23 cellular contexts compared by ENCODE assay signal in the genomic region with DNA sequence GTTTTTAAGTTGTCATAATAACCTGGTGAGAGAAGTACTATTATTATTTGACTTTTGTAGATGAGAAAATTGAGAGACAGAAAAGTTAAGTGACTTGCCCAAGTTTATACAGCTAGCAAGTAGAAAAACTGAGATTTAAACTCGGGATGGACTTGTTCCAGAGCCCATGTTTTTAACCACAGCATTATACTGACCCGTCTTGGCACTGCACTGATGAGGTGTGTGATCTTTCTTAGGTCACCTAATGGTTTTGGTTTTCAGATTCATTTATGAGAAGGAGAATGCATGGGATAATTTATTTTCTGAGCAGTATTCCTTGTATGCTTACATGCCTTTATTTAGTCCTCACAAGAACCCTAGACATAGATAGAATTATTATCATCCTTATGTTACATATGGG.
A peak's percentile ranks its signal among the peaks of the same experiment; 100 is the strongest.
DNase-seq lines count a peak whose midpoint lies in the region; ATAC-seq and TF ChIP-seq lines count a peak whose summit lies in the region.
"Had no signal": no experiment of that assay in that cellular context is flagged by ENCODE, and none has a peak within 500 bp of the region (broad histone marks: within the 10 kb centered on the region; RNA-seq: fewer than 3 reads in every experiment).

No MANE protein-coding gene starts in this region.

- H3K4me2 ChIP-seq in IMR-90 (ENCODE audit: low read depth, low read length) (no peak overlapping the region), smooth muscle cell (peak overlapping the region; percentile 74)
- H3K4me2 ChIP-seq: KMS-11 had no signal

- TF ChIP-seq RAD21 in IMR-90 (IDR thresholded peaks at IDR 0.05; ENCODE audit: low read length), result no peak

- CTCF ChIA-PET in IMR-90 (lab: Yijun Ruan, JAX), result interaction anchor here (0.5 to 0.6 kb wide), 2 partner anchors 34 to 39 kb away, joined by 5 to 6 read pairs; no protein-coding TSS in a partner anchor

- H3K79me1 ChIP-seq in IMR-90 (ENCODE audit: low read depth in 1 of 2, low read length in 2 of 2), result no peaks in the 10 kb centered on the region

- ATAC-seq in IMR-90 (ENCODE audit: low read depth) (no peak), foreskin keratinocyte (no peak)

- dilution Hi-C loops in IMR-90 (cut with HindIII; ENCODE audit: low sequenced_read_pairs, unreplicated experiment), result no loop called here

- peak overlapping the region in 1 of 2 experiments; percentile 13; a peak in 1 of 4 replicates for H4K8ac ChIP-seq in IMR-90 (ENCODE audit: low read depth in 2 of 2, low read length in 2 of 2)

- POLR2A ChIA-PET in IMR-90 (lab: Charles Lee; ENCODE audit: unreplicated experiment), result no interaction called here

- no peak overlapping the region for H2AK9ac ChIP-seq in IMR-90 (replicated peaks; ENCODE audit: low read depth, low read length, poor library complexity)

- H3K27me3 Mint-ChIP-seq in activated T-helper 2 cell treated with anti-CD3 and anti-CD28 coated beads, Interferon-gamma antibody, Interleukin-2, Interleukin-4, amounts not matched to agents 10 μg/mL and 5 μg/mL and 100 μg/mL, durations not matched to agents 14 hours and 24 hours and 36 hours (ENCODE audit: low read depth), result peaks cover 18% of the 10 kb centered on the region
- H3K27me3 Mint-ChIP-seq: CD4-positive, alpha-beta T cell had no signal

- H2BK120ac ChIP-seq in IMR-90 (ENCODE audit: low read depth, low read length), result peak overlapping the region; percentile 33

- H2BK15ac ChIP-seq in IMR-90 (ENCODE audit: low read depth, low read length), result peak overlapping the region; percentile 17; the same call in 1 of the 3 replicates

- H3K27ac ChIP-seq in IMR-90 (ENCODE audit: insufficient read depth, low read length) (no peak overlapping the region), foreskin keratinocyte (peak overlapping the region; percentile 38), smooth muscle cell (ENCODE audit: low read depth) (peak overlapping the region; percentile 96), uterus (no peak overlapping the region)
- H3K27ac ChIP-seq: coronary artery, KMS-11, RWPE1 had no signal

- TF ChIP-seq CTCF in IMR-90 (conservative IDR thresholded peaks at IDR 0.05; ENCODE audit: low read depth, low read length) (no peak), foreskin keratinocyte (conservative IDR thresholded peaks at IDR 0.05) (no peak), smooth muscle cell (IDR thresholded peaks at IDR 0.05; ENCODE audit: borderline replicate concordance, insufficient read depth, poor library complexity, severe bottlenecking) (no peak), uterus (IDR thresholded peaks at IDR 0.05) (no peak)

- peak overlapping the region; percentile 80 for H4K5ac ChIP-seq in IMR-90 (ENCODE audit: low read depth, low read length)

- H3K14ac ChIP-seq in IMR-90 (replicated peaks; ENCODE audit: low read depth, low read length), result no peak overlapping the region; the same call in 1 of the 2 replicates

- H3K18ac ChIP-seq in IMR-90 (ENCODE audit: low read depth, low read length), result peak overlapping the region; percentile 46

- H3K4me1 ChIP-seq in IMR-90 (ENCODE audit: control insufficient read depth, insufficient read depth, low read length) (peaks cover 6% of the 10 kb centered on the region; the same call in 1 of the 2 replicates), foreskin keratinocyte (peaks cover 58% of the 10 kb centered on the region), smooth muscle cell (ENCODE audit: low read depth) (peaks cover 48% of the 10 kb centered on the region), uterus (no peaks in the 10 kb centered on the region)

- H3K9me3 Mint-ChIP-seq in activated T-helper 2 cell treated with anti-CD3 and anti-CD28 coated beads, Interferon-gamma antibody, Interleukin-2, Interleukin-4, amounts not matched to agents 10 μg/mL and 5 μg/mL and 100 μg/mL, durations not matched to agents 14 hours and 24 hours and 36 hours, result no peaks in the 10 kb centered on the region
- H3K9me3 Mint-ChIP-seq: CD4-positive, alpha-beta T cell; T-helper 2 cell treated with Interferon-gamma antibody and Interleukin-4, amounts not matched to agents 5 μg/mL and 100 μg/mL, for 36 hours had no signal

- H3K27ac Mint-ChIP-seq in activated T-helper 2 cell treated with anti-CD3 and anti-CD28 coated beads, Interferon-gamma antibody, Interleukin-2, Interleukin-4, amounts not matched to agents 10 μg/mL and 5 μg/mL and 100 μg/mL, durations not matched to agents 14 hours and 24 hours and 36 hours, result peak overlapping the region; percentile 3
- H3K27ac Mint-ChIP-seq: CD4-positive, alpha-beta T cell; T-helper 2 cell treated with Interferon-gamma antibody and Interleukin-4, amounts not matched to agents 5 μg/mL and 100 μg/mL, for 36 hours had no signal

- in situ Hi-C loops in IMR-90 (cut with MboI; ENCODE audit: low sequenced_read_pairs), result no loop called here

- H3K4me1 Mint-ChIP-seq in activated T-helper 2 cell treated with anti-CD3 and anti-CD28 coated beads, Interferon-gamma antibody, Interleukin-2, Interleukin-4, amounts not matched to agents 10 μg/mL and 5 μg/mL and 100 μg/mL, durations not matched to agents 14 hours and 24 hours and 36 hours (ENCODE audit: low read depth), result peaks cover 48% of the 10 kb centered on the region

- H3K79me2 ChIP-seq in smooth muscle cell (ENCODE audit: low read depth), result no peaks in the 10 kb centered on the region

- peak overlapping the region; percentile 55 for H2BK5ac ChIP-seq in IMR-90 (ENCODE audit: low read depth, low read length, poor library complexity, severe bottlenecking)

- no peaks in the 10 kb centered on the region for H3K9me1 ChIP-seq in IMR-90 (ENCODE audit: insufficient read depth, low read length)

- BruUV-seq in IMR-90 (replicated peaks; lab: Mats Ljungman, UMichigan), result no TSS peak

- no peaks in the 10 kb centered on the region for H3K36me3 ChIP-seq in IMR-90 (ENCODE audit: control insufficient read depth, insufficient read depth, low read length)
- H3K36me3 ChIP-seq in smooth muscle cell (ENCODE audit: low read depth), result no peaks in the 10 kb centered on the region
- no peaks in the 10 kb centered on the region for H3K36me3 ChIP-seq in uterus
- H3K36me3 ChIP-seq: heart right ventricle, upper lobe of left lung had no signal

- no peak overlapping the region for H3K9ac ChIP-seq in IMR-90 (ENCODE audit: low read depth, low read length)
- peak overlapping the region; percentile 67 for H3K9ac ChIP-seq in smooth muscle cell (ENCODE audit: low read depth)
- H3K9ac ChIP-seq: KMS-11 had no signal

- peak overlapping the region; percentile 31; the same call in 1 of the 2 replicates for H4K91ac ChIP-seq in IMR-90 (ENCODE audit: insufficient read depth, low read depth, low read length)

- no peak overlapping the region for H3K56ac ChIP-seq in IMR-90 (ENCODE audit: extremely low read depth, insufficient read depth, low read length)

- TF ChIP-seq POLR2A in IMR-90 (IDR thresholded peaks at IDR 0.05; ENCODE audit: low read depth, low read length), result no peak
- no peak for TF ChIP-seq POLR2A in uterus (IDR thresholded peaks at IDR 0.05)

- peaks cover 45% of the 10 kb centered on the region for H3F3A ChIP-seq in smooth muscle cell (ENCODE audit: low read depth)

- no peak overlapping the region for H3K23ac ChIP-seq in IMR-90 (ENCODE audit: low read depth, low read length)

- H3K9me3 ChIP-seq in IMR-90 (ENCODE audit: control insufficient read depth, insufficient read depth, low read length) (no peaks in the 10 kb centered on the region), smooth muscle cell (replicated peaks; ENCODE audit: low read depth) (no peaks in the 10 kb centered on the region), uterus (no peaks in the 10 kb centered on the region)
- H3K9me3 ChIP-seq: heart right ventricle, upper lobe of left lung had no signal

- intact Hi-C loops in IMR-90 (cut with micrococcal nuclease) (no loop called here), uterus (cut with DNase I; ENCODE audit: low total_unique reads) (no loop called here)
- intact Hi-C loops in activated T-helper 2 cell treated with anti-CD3 and anti-CD28 coated beads, Interferon-gamma antibody, Interleukin-2, Interleukin-4, amounts not matched to agents 10 μg/mL and 5 μg/mL and 100 μg/mL, durations not matched to agents 14 hours and 24 hours and 36 hours (cut with micrococcal nuclease), result loop anchor here (1.0 to 5.0 kb wide), 4 partner anchors 29 to 63 kb away; no protein-coding TSS in a partner anchor

- H3K4me3 Mint-ChIP-seq in activated T-helper 2 cell treated with anti-CD3 and anti-CD28 coated beads, Interferon-gamma antibody, Interleukin-2, Interleukin-4, amounts not matched to agents 10 μg/mL and 5 μg/mL and 100 μg/mL, durations not matched to agents 14 hours and 24 hours and 36 hours (ENCODE audit: low read depth), result no peak overlapping the region
- H3K4me3 Mint-ChIP-seq: CD4-positive, alpha-beta T cell; T-helper 2 cell treated with Interferon-gamma antibody and Interleukin-4, amounts not matched to agents 5 μg/mL and 100 μg/mL, for 36 hours had no signal

- no peaks in the 10 kb centered on the region for H4K20me1 ChIP-seq in IMR-90 (ENCODE audit: insufficient read depth, low read length)
- H4K20me1 ChIP-seq in smooth muscle cell (ENCODE audit: low read depth), result no peaks in the 10 kb centered on the region

- H2AFZ ChIP-seq in IMR-90 (replicated peaks; ENCODE audit: low read length, poor library complexity) (no peak overlapping the region), smooth muscle cell (ENCODE audit: low read depth) (peak overlapping the region; percentile 20)

- DNase-seq in IMR-90 (no peak), foreskin keratinocyte (no peak), smooth muscle cell (lab: John Stamatoyannopoulos, UW; ENCODE audit: unreplicated experiment) (no peak), NCI-H146 (lab: John Stamatoyannopoulos, UW) (no peak), uterus (no peak)
- DNase-seq in activated T-helper 2 cell treated with anti-CD3 and anti-CD28 coated beads, Interferon-gamma antibody, Interleukin-2, Interleukin-4, amounts not matched to agents 10 μg/mL and 5 μg/mL and 100 μg/mL, durations not matched to agents 14 hours and 24 hours and 36 hours (ENCODE audit: low spot score), result no peak
- DNase-seq in stimulated activated naive CD4-positive, alpha-beta T cell treated with Interleukin-2 at 50 U/mL for 16 hours (lab: John Stamatoyannopoulos, UW), result no peak
- DNase-seq: activated CD4-positive, alpha-beta T cell treated with anti-CD3 and anti-CD28 coated beads for 4 hours; activated gamma-delta T cell; CD4-positive, alpha-beta T cell; effector memory CD4-positive, alpha-beta T cell; heart right ventricle; NCI-H1417; NCI-H2081 treated with DMSO at 0.1 percent for 48 hours; NCI-H345; NCI-H748 treated with DMSO at 0.1 percent for 48 hours; upper lobe of left lung had no signal

- H3K4ac ChIP-seq in IMR-90 (ENCODE audit: low read depth, low read length), result peak overlapping the region; percentile 55; the same call in 1 of the 2 replicates

- peak overlapping the region; percentile 68; the same call in 1 of the 2 replicates for H2AK5ac ChIP-seq in IMR-90 (ENCODE audit: low read depth, low read length)

- no peaks in the 10 kb centered on the region for H3K27me3 ChIP-seq in IMR-90 (ENCODE audit: control insufficient read depth, insufficient read depth, low read length)
- H3K27me3 ChIP-seq in foreskin keratinocyte, result no peaks in the 10 kb centered on the region
- H3K27me3 ChIP-seq in smooth muscle cell (ENCODE audit: low read depth), result no peaks in the 10 kb centered on the region
- no peaks in the 10 kb centered on the region for H3K27me3 ChIP-seq in uterus
- H3K27me3 ChIP-seq: upper lobe of left lung had no signal

- peak overlapping the region; percentile 20; the same call in 1 of the 2 replicates for H2BK20ac ChIP-seq in IMR-90 (ENCODE audit: low read depth, low read length)

- WGBS in IMR-90 (ENCODE audit: extremely low coverage in 2 of 2, insufficient read length in 1 of 2), 2 experiments, result no CpG with 5 or more reads among the region's 2 CpGs
- 53% methylated on average over 2 of the region's 2 CpGs for WGBS in smooth muscle cell (ENCODE audit: low lambda C conversion rate)

- H3K4me3 ChIP-seq in IMR-90 (ENCODE audit: insufficient read depth, low read depth, low read length), result no peak overlapping the region
- H3K4me3 ChIP-seq in smooth muscle cell, result no peak overlapping the region
- no peak overlapping the region for H3K4me3 ChIP-seq in uterus
- H3K4me3 ChIP-seq: coronary artery, GM12878, heart right ventricle, skin epidermis, upper lobe of left lung had no signal

- H3K36me3 Mint-ChIP-seq in activated T-helper 2 cell treated with anti-CD3 and anti-CD28 coated beads, Interferon-gamma antibody, Interleukin-2, Interleukin-4, amounts not matched to agents 10 μg/mL and 5 μg/mL and 100 μg/mL, durations not matched to agents 14 hours and 24 hours and 36 hours (ENCODE audit: low read depth), result no peaks in the 10 kb centered on the region

Comparison
In these comparisons a context has a peak if more than half of its experiments do, and no peak if none do; other contexts are left out.
1. H3K27ac ChIP-seq: peak in foreskin keratinocyte (single experiment) and smooth muscle cell (single experiment); none in IMR-90 (single experiment) and uterus (0 of 2).